1 cellular context compared by ENCODE assay signal in genomic region chr7:97117372-97118188, GRCh38.
TF ChIP-seq lines count a peak whose summit lies in the region.

Gene SDHAF3, plus strand, starts transcription at chr7:97117698. Its CDS starts 26 bp downstream, at chr7:97117724.

TF ChIP-seq in HepG2, 621 proteins besides CTCF, POLR2A, EP300 and RAD21 (continued from another document and continues in another):
- TF ChIP-seq ATF6 (CRISPR knock-in tag; conservative IDR thresholded peaks at IDR 0.05) (no peak), THAP11 (CRISPR knock-in tag; IDR thresholded peaks at IDR 0.05) (peak; percentile 96), XRCC5 (optimal IDR thresholded peaks at IDR 0.05; ENCODE audit: low read length) (peak; percentile 77), KLF11 (CRISPR knock-in tag; IDR thresholded peaks at IDR 0.05) (no peak), CBX2 (IDR thresholded peaks at IDR 0.05; ENCODE audit: low read depth, low read length) (no peak; the same call in 1 of the 2 replicates), CBX2 (CRISPR knock-in tag; IDR thresholded peaks at IDR 0.05; ENCODE audit: low read depth) (no peak; the same call in 1 of the 2 replicates), ISL2 (CRISPR knock-in tag; IDR thresholded peaks at IDR 0.05) (peak; percentile 77), PHF21A (CRISPR knock-in tag; IDR thresholded peaks at IDR 0.05) (peak; percentile 54; the same call in 1 of the 2 replicates), DNMT1 (CRISPR knock-in tag; IDR thresholded peaks at IDR 0.05) (no peak), ZNF770 (CRISPR knock-in tag; IDR thresholded peaks at IDR 0.05) (0 out of 2 replicates have a peak, but pooled peaks have one; percentile 47), NFE2L1 (CRISPR knock-in tag; IDR thresholded peaks at IDR 0.05; ENCODE audit: borderline replicate concordance) (peak; percentile 83; the same call in 1 of the 2 replicates), ZNF780A (CRISPR knock-in tag; IDR thresholded peaks at IDR 0.05) (0 out of 2 replicates have a peak, but pooled peaks have one; percentile 75), ZBTB26 (CRISPR knock-in tag; IDR thresholded peaks at IDR 0.05; ENCODE audit: borderline replicate concordance) (peak; percentile 71), MLLT10 (CRISPR knock-in tag; IDR thresholded peaks at IDR 0.05) (no peak), UBTF (CRISPR knock-in tag; IDR thresholded peaks at IDR 0.05) (peak; percentile 90), EZH2 (conservative IDR thresholded peaks at IDR 0.05; ENCODE audit: low read depth, low read length) (no peak), ETS1 (CRISPR knock-in tag; IDR thresholded peaks at IDR 0.05) (no peak), PRPF4 (IDR thresholded peaks at IDR 0.05; ENCODE audit: low read depth, low read length, poor library complexity, severe bottlenecking) (no peak), SOX5 (CRISPR knock-in tag; IDR thresholded peaks at IDR 0.05; ENCODE audit: borderline replicate concordance) (peak; percentile 50; the same call in 1 of the 2 replicates), SOX6 (IDR thresholded peaks at IDR 0.05) (no peak), SOX6 (CRISPR knock-in tag; IDR thresholded peaks at IDR 0.05) (peak; percentile 76), PTBP1 (IDR thresholded peaks at IDR 0.05; ENCODE audit: low read depth, low read length, poor library complexity, severe bottlenecking) (peak; percentile 62), KLF15 (CRISPR knock-in tag; IDR thresholded peaks at IDR 0.05; ENCODE audit: borderline replicate concordance) (0 out of 2 replicates have a peak, but pooled peaks have one; percentile 20), KLF6 (CRISPR knock-in tag; IDR thresholded peaks at IDR 0.05) (peak; percentile 92), ETV5 (CRISPR knock-in tag; IDR thresholded peaks at IDR 0.05; ENCODE audit: borderline replicate concordance) (peak; percentile 95), PAX8 (CRISPR knock-in tag; IDR thresholded peaks at IDR 0.05; ENCODE audit: borderline replicate concordance) (peak; percentile 82; the same call in 1 of the 2 replicates), ZNF101 (CRISPR knock-in tag; IDR thresholded peaks at IDR 0.05; ENCODE audit: borderline replicate concordance, low read depth) (peak; percentile 92), RCOR2 (CRISPR knock-in tag; IDR thresholded peaks at IDR 0.05) (peak; percentile 48; the same call in 1 of the 2 replicates), ZNF879 (CRISPR knock-in tag; IDR thresholded peaks at IDR 0.05) (peak; percentile 85; the same call in 1 of the 2 replicates), ARID4A (CRISPR knock-in tag; IDR thresholded peaks at IDR 0.05; ENCODE audit: borderline replicate concordance) (peak; percentile 93), NAIF1 (CRISPR knock-in tag; IDR thresholded peaks at IDR 0.05; ENCODE audit: borderline replicate concordance) (peak; percentile 93), FOXP4 (CRISPR knock-in tag; IDR thresholded peaks at IDR 0.05) (peak; percentile 70), HOXD1 (CRISPR knock-in tag; IDR thresholded peaks at IDR 0.05) (peak; percentile 86), LBX2 (CRISPR knock-in tag; IDR thresholded peaks at IDR 0.05; ENCODE audit: borderline replicate concordance) (0 out of 2 replicates have a peak, but pooled peaks have one; percentile 14), ZUFSP (CRISPR knock-in tag; IDR thresholded peaks at IDR 0.05; ENCODE audit: borderline replicate concordance) (no peak), ZNF792 (CRISPR knock-in tag; IDR thresholded peaks at IDR 0.05) (peak; percentile 93), MYC (CRISPR knock-in tag; IDR thresholded peaks at IDR 0.05; ENCODE audit: borderline replicate concordance) (peak; percentile 92), GATA4 (IDR thresholded peaks at IDR 0.05; ENCODE audit: borderline replicate concordance, low read depth) (peak; percentile 59; the same call in 1 of the 2 replicates), ZBTB25 (CRISPR knock-in tag; IDR thresholded peaks at IDR 0.05) (peak; percentile 97), ZNF333 (CRISPR knock-in tag; IDR thresholded peaks at IDR 0.05; ENCODE audit: borderline replicate concordance) (no peak; the same call in 1 of the 2 replicates)
